18 cellular contexts compared by ENCODE assay signal in the genomic region with DNA sequence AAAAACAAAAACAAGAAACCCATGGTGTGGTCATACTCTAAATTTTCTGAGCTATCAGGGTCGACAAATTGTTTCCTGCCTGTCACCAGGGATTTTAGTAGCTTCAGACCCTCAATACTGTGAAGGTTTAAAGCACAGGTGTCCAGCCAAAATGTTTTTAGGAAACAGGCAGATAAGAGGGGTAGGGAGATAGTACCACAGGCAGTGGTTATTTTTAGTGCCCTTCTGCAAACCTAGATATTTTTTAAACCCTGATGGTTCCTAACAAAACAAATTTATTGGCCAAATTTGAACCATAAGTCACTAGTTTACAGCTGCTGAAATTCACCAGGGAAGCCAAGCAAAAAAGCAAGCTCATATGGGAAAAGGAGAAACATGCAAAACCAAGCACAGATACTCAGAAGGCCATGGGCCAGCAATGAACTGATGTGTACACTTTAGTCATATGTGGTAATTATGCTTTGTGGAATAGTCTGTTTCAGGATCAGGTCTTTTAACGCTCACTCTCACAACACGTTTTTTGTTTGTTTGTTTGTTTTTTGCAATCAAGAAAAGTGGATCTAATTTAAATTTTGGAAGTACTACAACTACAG.
DNase-seq lines count a peak whose midpoint lies in the region; ATAC-seq, FAIRE-seq and TF ChIP-seq lines count a peak whose summit lies in the region.
"Had no signal": no experiment of that assay in that cellular context is flagged by ENCODE, and none has a peak within 500 bp of the region (broad histone marks: within the 10 kb centered on the region; RNA-seq: fewer than 3 reads in every experiment).

No MANE protein-coding gene starts in this region.

- H3K27me3 ChIP-seq in right atrium auricular region (no peaks in the 10 kb centered on the region), K562 (ENCODE audit: control insufficient read depth in 2 of 2, insufficient read depth in 2 of 2, low read length in 2 of 2) (no peaks in the 10 kb centered on the region)
- H3K27me3 ChIP-seq: BE2C had no signal

- 10% methylated on average over 3 of the region's 3 CpGs for WGBS in K562 (ENCODE audit: insufficient coverage, low coverage, missing lambda C conversion rate)

- no peak for TF ChIP-seq EP300 in K562 (IDR thresholded peaks at IDR 0.05; ENCODE audit: low read length)

- H3K9me3 ChIP-seq in right atrium auricular region (no peaks in the 10 kb centered on the region), K562 (replicated peaks; ENCODE audit: control insufficient read depth, insufficient read depth, low read depth, low read length) (no peaks in the 10 kb centered on the region)
- H3K9me3 ChIP-seq: A549, BE2C had no signal

- H3K79me2 ChIP-seq in K562 (ENCODE audit: control insufficient read depth, insufficient read depth, low read length) = no peaks in the 10 kb centered on the region

- ATAC-seq in left ventricle myocardium superior = peak; percentile 39
- peak; percentile 39; the same call in 2 of the 3 replicates for ATAC-seq in K562
- ATAC-seq in HG02885 (IDR thresholded peaks at IDR 0.05; ENCODE audit: poor library complexity, unreplicated experiment) = no peak
- ATAC-seq: A549, HCT116 had no signal

- no TSS peak for BruUV-seq in K562 (replicated peaks; lab: Mats Ljungman, UMichigan)

- CTCF ChIA-PET in K562 (lab: Yijun Ruan, JAX; ENCODE audit: low intra/inter-chr PET ratio) = no interaction called here

- no peaks in the 10 kb centered on the region for H4K20me1 ChIP-seq in K562 (replicated peaks; ENCODE audit: control insufficient read depth, insufficient read depth, low read length)

- TF ChIP-seq RAD21 in K562 (CRISPR knock-in tag; conservative IDR thresholded peaks at IDR 0.05 in 1 of 2, IDR thresholded peaks at IDR 0.05 in 1 of 2) = no peak

- H3K4me2 ChIP-seq in K562 (ENCODE audit: insufficient read depth, low read length) = 0 out of 2 replicates have a peak overlapping the region, but pooled peaks have one; percentile 5
- H3K4me2 ChIP-seq: A549 had no signal

- no peak overlapping the region for H3K4me3 ChIP-seq in right atrium auricular region
- H3K4me3 ChIP-seq in K562 = no peak overlapping the region
- H3K4me3 ChIP-seq: A549, GM23248 had no signal

- TF ChIP-seq CTCF in right atrium auricular region (IDR thresholded peaks at IDR 0.05) (no peak), K562 (IDR thresholded peaks at IDR 0.05 in 2 of 3, conservative IDR thresholded peaks at IDR 0.05 in 1 of 3; ENCODE audit: insufficient read depth in 2 of 3, low read depth in 1 of 3, low read length in 3 of 3) (no peak)

- intact Hi-C loops in left ventricle myocardium superior (cut with micrococcal nuclease) (no loop called here), K562 (cut with micrococcal nuclease) (no loop called here)

- peaks cover 0 to 18% of the 10 kb centered on the region in 2 donors for H3K4me1 ChIP-seq in right atrium auricular region
- H3K4me1 ChIP-seq in K562 (replicated peaks in 1 of 2; ENCODE audit: control insufficient read depth in 2 of 2, insufficient read depth in 2 of 2, low read length in 2 of 2) = peaks cover 3 to 29% of the 10 kb centered on the region in 2 experiments; a peak in 3 of 5 replicates

- POLR2A ChIA-PET in K562 (lab: Yijun Ruan, JAX) = no interaction called here

- in situ Hi-C loops in K562 (cut with MboI) = no loop called here

- H3K36me3 ChIP-seq in right atrium auricular region (no peaks in the 10 kb centered on the region), K562 (ENCODE audit: control insufficient read depth, insufficient read depth, low read length) (no peaks in the 10 kb centered on the region)
- H3K36me3 ChIP-seq: BE2C had no signal

- H2AFZ ChIP-seq in K562 (ENCODE audit: low read depth, low read length) = no peak overlapping the region
- H2AFZ ChIP-seq: GM23248 had no signal

- no peaks in the 10 kb centered on the region for H3K9me1 ChIP-seq in K562 (ENCODE audit: control insufficient read depth, insufficient read depth, low read length)

- no peak for DNase-seq in left ventricle myocardium superior
- no peak for DNase-seq in right atrium auricular region (ENCODE audit: low spot score)
- peak; percentile 14 for DNase-seq in LHCN-M2 (ENCODE audit: low read depth)
- peak in 2 of 4 experiments; percentile 18 to 21 for DNase-seq in K562 (ENCODE audit: extremely low read depth in 1 of 4, low spot score in 3 of 4)
- no peak for DNase-seq in NCI-H82 (lab: John Stamatoyannopoulos, UW)
- DNase-seq: BE2C; CD4-positive, alpha-beta memory T cell; DMS153; DMS79 treated with DMSO at 0.1 percent for 48 hours; EL; GM23248 had no signal

- H3K27ac ChIP-seq in right atrium auricular region = no peak overlapping the region
- no peak overlapping the region for H3K27ac ChIP-seq in K562 (ENCODE audit: extremely low read depth, low read depth, low read length)
- H3K27ac ChIP-seq: A549, C4-2B, GM23248, HL-60 had no signal

- TF ChIP-seq POLR2A in K562 (conservative IDR thresholded peaks at IDR 0.05) = no peak

- FAIRE-seq in K562 (lab: Jason Lieb, UNC) = no peak
- FAIRE-seq: A549, G401.6, H54 had no signal

- H3K9ac ChIP-seq in K562 (ENCODE audit: insufficient read depth in 1 of 2, low read depth in 2 of 2, low read length in 2 of 2) = no peak overlapping the region
- H3K9ac ChIP-seq: GM23248 had no signal

TF ChIP-seq in K562, 482 proteins besides CTCF, POLR2A, EP300 and RAD21 (continues in another document):
- TF ChIP-seq ZNF184 (CRISPR knock-in tag; IDR thresholded peaks at IDR 0.05) (no peak), LCOR (CRISPR knock-in tag; IDR thresholded peaks at IDR 0.05) (no peak), OTX1 (CRISPR knock-in tag; IDR thresholded peaks at IDR 0.05) (no peak), POLR2AphosphoS2 (IDR thresholded peaks at IDR 0.05; ENCODE audit: low read length) (no peak), MEF2A (IDR thresholded peaks at IDR 0.05; ENCODE audit: control insufficient read depth, low read depth, low read length) (peak; percentile 67; the same call in 1 of the 2 replicates), ARHGAP35 (IDR thresholded peaks at IDR 0.05; ENCODE audit: partially characterized antibody) (no peak), ETV5 (CRISPR knock-in tag; IDR thresholded peaks at IDR 0.05; ENCODE audit: low read depth) (no peak), CBFA2T3 (IDR thresholded peaks at IDR 0.05) (peak; percentile 69), ARID1B (IDR thresholded peaks at IDR 0.05) (peak; percentile 46), TCF3 (CRISPR knock-in tag; IDR thresholded peaks at IDR 0.05) (peak; percentile 41; the same call in 1 of the 2 replicates), CREM (IDR thresholded peaks at IDR 0.05; ENCODE audit: low read depth) (no peak), HMG20B (CRISPR knock-in tag; IDR thresholded peaks at IDR 0.05) (no peak), HIVEP1 (CRISPR knock-in tag; IDR thresholded peaks at IDR 0.05) (no peak), SMARCA4 (IDR thresholded peaks at IDR 0.05) (0 out of 2 replicates have a peak, but pooled peaks have one; percentile 15), LARP7 (IDR thresholded peaks at IDR 0.05) (no peak), RAD51 (IDR thresholded peaks at IDR 0.05; ENCODE audit: borderline replicate concordance, low read depth) (no peak), ZNF76 (CRISPR knock-in tag; IDR thresholded peaks at IDR 0.05; ENCODE audit: borderline replicate concordance) (no peak), CBX5 (IDR thresholded peaks at IDR 0.05; ENCODE audit: borderline replicate concordance, low read depth) (no peak), KAT8 (IDR thresholded peaks at IDR 0.05; ENCODE audit: low read depth) (no peak)
- TF ChIP-seq, protein P1, sequence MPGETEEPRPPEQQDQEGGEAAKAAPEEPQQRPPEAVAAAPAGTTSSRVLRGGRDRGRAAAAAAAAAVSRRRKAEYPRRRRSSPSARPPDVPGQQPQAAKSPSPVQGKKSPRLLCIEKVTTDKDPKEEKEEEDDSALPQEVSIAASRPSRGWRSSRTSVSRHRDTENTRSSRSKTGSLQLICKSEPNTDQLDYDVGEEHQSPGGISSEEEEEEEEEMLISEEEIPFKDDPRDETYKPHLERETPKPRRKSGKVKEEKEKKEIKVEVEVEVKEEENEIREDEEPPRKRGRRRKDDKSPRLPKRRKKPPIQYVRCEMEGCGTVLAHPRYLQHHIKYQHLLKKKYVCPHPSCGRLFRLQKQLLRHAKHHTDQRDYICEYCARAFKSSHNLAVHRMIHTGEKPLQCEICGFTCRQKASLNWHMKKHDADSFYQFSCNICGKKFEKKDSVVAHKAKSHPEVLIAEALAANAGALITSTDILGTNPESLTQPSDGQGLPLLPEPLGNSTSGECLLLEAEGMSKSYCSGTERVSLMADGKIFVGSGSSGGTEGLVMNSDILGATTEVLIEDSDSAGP (CRISPR knock-in tag; IDR thresholded peaks at IDR 0.05) = no peak
- TF ChIP-seq, protein P2, sequence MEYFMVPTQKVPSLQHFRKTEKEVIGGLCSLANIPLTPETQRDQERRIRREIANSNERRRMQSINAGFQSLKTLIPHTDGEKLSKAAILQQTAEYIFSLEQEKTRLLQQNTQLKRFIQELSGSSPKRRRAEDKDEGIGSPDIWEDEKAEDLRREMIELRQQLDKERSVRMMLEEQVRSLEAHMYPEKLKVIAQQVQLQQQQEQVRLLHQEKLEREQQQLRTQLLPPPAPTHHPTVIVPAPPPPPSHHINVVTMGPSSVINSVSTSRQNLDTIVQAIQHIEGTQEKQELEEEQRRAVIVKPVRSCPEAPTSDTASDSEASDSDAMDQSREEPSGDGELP (CRISPR knock-in tag; IDR thresholded peaks at IDR 0.05; ENCODE audit: borderline replicate concordance) = no peak
- TF ChIP-seq, protein P3, sequence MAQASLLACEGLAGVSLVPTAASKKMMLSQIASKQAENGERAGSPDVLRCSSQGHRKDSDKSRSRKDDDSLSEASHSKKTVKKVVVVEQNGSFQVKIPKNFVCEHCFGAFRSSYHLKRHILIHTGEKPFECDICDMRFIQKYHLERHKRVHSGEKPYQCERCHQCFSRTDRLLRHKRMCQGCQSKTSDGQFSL (CRISPR knock-in tag; IDR thresholded peaks at IDR 0.05) = no peak
- TF ChIP-seq, protein P3 (tag; IDR thresholded peaks at IDR 0.05) = no peak
